ENCODE assay signal across 8 cellular contexts in genomic region chr12:130838951-130839769, GRCh38. TPM values are rescaled to one million over a fixed set of nuclear protein-coding genes. Genes with fewer than 3 reads are reported as not detected.
A peak's percentile ranks its signal among the peaks of the same experiment; 100 is the strongest.
DNase-seq lines count a peak whose midpoint lies in the region; ATAC-seq and TF ChIP-seq lines count a peak whose summit lies in the region.

Gene STX2 (minus strand): TSS chr12:130839250. CDS start chr12:130839099, 151 bp downstream.

- DNase-seq in C1 segment of cervical spinal cord (lab: John Stamatoyannopoulos, UW) (peak in 13 of 14 donors; percentile 59 to 96 (median 83)), GM19238 (ENCODE audit: insufficient read length, low spot score) (peak; percentile 93), NCI-H524 (lab: John Stamatoyannopoulos, UW) (peak; percentile 70 to 75)
- DNase-seq in activated CD4-positive, alpha-beta T cell treated with anti-CD3 and anti-CD28 coated beads, Interleukin-2, amount 50 U/mL, for 24 hours (ENCODE audit: low read depth in 1 of 2, low spot score in 1 of 2), result peak; percentile 81 to 84
- DNase-seq in stimulated activated CD4-positive, alpha-beta T cell treated with anti-CD3 and anti-CD28 coated beads, Interleukin-4, amount 100 ng/mL, for 1 hour, result peak; percentile 90

- no peaks in the 10 kb centered on the region for H3K9me3 Mint-ChIP-seq in dendritic cell treated with granulocyte-macrophage colony-stimulating factor and Interleukin-4, amounts not matched to agents 40 ng/mL and 50 ng/mL, for 4 days

- peak; percentile 16 for TF ChIP-seq CTCF in liver (IDR thresholded peaks at IDR 0.05; ENCODE audit: low read depth, low read length, missing input control)

- no peaks in the 10 kb centered on the region for H3K27me3 ChIP-seq in liver (ENCODE audit: control insufficient read depth in 4 of 4, insufficient read depth in 4 of 4, low read length in 3 of 4)

- H3K4me1 Mint-ChIP-seq in dendritic cell treated with granulocyte-macrophage colony-stimulating factor and Interleukin-4, amounts not matched to agents 40 ng/mL and 50 ng/mL, for 4 days (ENCODE audit: low read depth), result peaks cover 34% of the 10 kb centered on the region

- no peaks in the 10 kb centered on the region for H3K36me3 ChIP-seq in liver (ENCODE audit: control insufficient read depth in 4 of 4, insufficient read depth in 3 of 4, low read depth in 1 of 4, low read length in 3 of 4)

- H3K4me3 ChIP-seq in liver (ENCODE audit: low read depth in 1 of 3, low read length in 3 of 3), result peak within 1 kb of the TSS; percentile 46 to 95 (median 55)

- H3K9me3 ChIP-seq in liver (ENCODE audit: control insufficient read depth in 4 of 4, low read length in 3 of 4), result no peaks in the 10 kb centered on the region

- peak within 1 kb of the TSS in 1 of 2 donors; percentile 21 for H3K9ac ChIP-seq in liver (ENCODE audit: low read depth in 1 of 2, low read length in 2 of 2)

- H3K4me3 Mint-ChIP-seq in dendritic cell treated with granulocyte-macrophage colony-stimulating factor and Interleukin-4, amounts not matched to agents 40 ng/mL and 50 ng/mL, for 4 days, result peak within 1 kb of the TSS; percentile 86

- intact Hi-C loops in dendritic cell treated with granulocyte-macrophage colony-stimulating factor and Interleukin-4, amounts not matched to agents 40 ng/mL and 50 ng/mL, for 4 days (cut with micrococcal nuclease), result loop anchor here (1.0 kb wide), 1 partner anchor 32 kb away; no protein-coding TSS in a partner anchor

- peaks cover 3% of the 10 kb centered on the region for H3K36me3 Mint-ChIP-seq in dendritic cell treated with granulocyte-macrophage colony-stimulating factor and Interleukin-4, amounts not matched to agents 40 ng/mL and 50 ng/mL, for 4 days (ENCODE audit: low read depth)

- H3K27ac Mint-ChIP-seq in dendritic cell treated with granulocyte-macrophage colony-stimulating factor and Interleukin-4, amounts not matched to agents 40 ng/mL and 50 ng/mL, for 4 days, result peak within 1 kb of the TSS; percentile 47

- 1% methylated on average over 79 of the region's 79 CpGs for WGBS in liver

- ATAC-seq in HG03432 (IDR thresholded peaks at IDR 0.05; ENCODE audit: unreplicated experiment), result peak; percentile 92

- peak within 1 kb of the TSS; percentile 74 to 81 for H3K27ac ChIP-seq in liver (ENCODE audit: low read depth in 1 of 2, low read length in 2 of 2)

- H3K27me3 Mint-ChIP-seq in dendritic cell treated with granulocyte-macrophage colony-stimulating factor and Interleukin-4, amounts not matched to agents 40 ng/mL and 50 ng/mL, for 4 days, result peaks cover 6% of the 10 kb centered on the region

- H3K4me1 ChIP-seq in liver (ENCODE audit: control insufficient read depth in 4 of 4, insufficient read depth in 4 of 4, low read length in 3 of 4), result peaks cover 3 to 19% (median 13%) of the 10 kb centered on the region in 4 donors

- TF ChIP-seq RAD21 in liver (IDR thresholded peaks at IDR 0.05), result peak in 1 of 2 donors; percentile 12

TF ChIP-seq in liver, 16 proteins besides CTCF, POLR2A, EP300 and RAD21:
- TF ChIP-seq HNF4A (conservative IDR thresholded peaks at IDR 0.05) (no peak), MAX (IDR thresholded peaks at IDR 0.05) (peak; percentile 84)

RNA-seq across cellular contexts. Expression of gene STX2, which starts in this region (rescaled TPM):
- 10 to 100 TPM; 11.6 to 13.8 TPM for total RNA-seq in liver
- 1 to 10 TPM; 4.7 to 6.2 TPM for polyA plus RNA-seq in liver

Comparison
In these comparisons a context has a peak if more than half of its experiments do, and no peak if none do; other contexts are left out.
1. Peak in every context shown above with its lines: DNase-seq, ATAC-seq, H3K4me3 ChIP-seq and H3K27ac ChIP-seq.